28 cellular contexts compared by ENCODE assay signal in genomic region chr7:115976651-115977050, GRCh38. TPM values are rescaled to one million over a fixed set of nuclear protein-coding genes. Genes with fewer than 3 reads are reported as not detected.
"Had no signal": no experiment of that assay in that cellular context is flagged by ENCODE, and none has a peak within 500 bp of the region (broad histone marks: within the 10 kb centered on the region; RNA-seq: fewer than 3 reads in every experiment).

No MANE protein-coding gene starts in this region.

- ATAC-seq: left ventricle myocardium superior; lower lobe of right lung; naive thymus-derived CD8-positive, alpha-beta T cell; sciatic nerve; stimulated activated naive CD8-positive, alpha-beta T cell treated with anti-CD3 and anti-CD28 coated beads, Interleukin-15, amount 100 ng/mL, for 72 hours had no signal

- H3K36me3 ChIP-seq: esophagus squamous epithelium, lower lobe of right lung, prostate gland, right atrium auricular region, thyroid gland had no signal

- H3K27me3 ChIP-seq: esophagus squamous epithelium, right atrium auricular region, thyroid gland had no signal

- DNase-seq: dermis blood vessel endothelial cell; effector memory CD4-positive, alpha-beta T cell; erythroblast; esophagus squamous epithelium; hypothalamus; immature natural killer cell; islet precursor cell; kidney glomerular epithelial cell; left ventricle myocardium superior; lower lobe of right lung; naive thymus-derived CD8-positive, alpha-beta T cell; nephron progenitor cell; nucleus accumbens; stimulated activated CD4-positive, alpha-beta T cell treated with anti-CD3 and anti-CD28 coated beads, Interleukin-12 subunit alpha, Interleukin-12 subunit beta, amount 100 ng/mL, for 4 hours; stimulated activated CD4-positive, alpha-beta T cell treated with anti-CD3 and anti-CD28 coated beads, Interleukin-1b, Interleukin-23, amount 100 ng/mL, for 48 hours; stimulated activated CD4-positive, alpha-beta T cell treated with anti-CD3 and anti-CD28 coated beads, Interleukin-4, amount 100 ng/mL, for 1 hour; stimulated activated CD8-positive, alpha-beta memory T cell treated with anti-CD3 and anti-CD28 coated beads, Interleukin-4, amount 100 ng/mL, for 48 hours; stimulated activated naive CD4-positive, alpha-beta T cell; stimulated activated naive CD8-positive, alpha-beta T cell treated with anti-CD3 and anti-CD28 coated beads, Interleukin-15, amount 100 ng/mL, for 72 hours; thyroid gland; trophoblast cell had no signal

- H3K4me3 ChIP-seq: coronary artery, esophagus squamous epithelium, lower lobe of right lung, prostate gland, right atrium auricular region, smooth muscle cell, thyroid gland had no signal

- H3K9me3 ChIP-seq: esophagus squamous epithelium, lower lobe of right lung, prostate gland, right atrium auricular region, thyroid gland had no signal

- H3K4me1 ChIP-seq: esophagus squamous epithelium, lower lobe of right lung, prostate gland, right atrium auricular region, thyroid gland had no signal

- H3K27ac ChIP-seq: coronary artery, esophagus squamous epithelium, lower lobe of right lung, prostate gland, right atrium auricular region, thyroid gland had no signal

RNA-seq across cellular contexts. Expression of gene TFEC, which starts 53.9 kb away (rescaled TPM):
- total RNA-seq: myocyte, osteocyte, smooth muscle cell had no signal
